In the genomic region with DNA sequence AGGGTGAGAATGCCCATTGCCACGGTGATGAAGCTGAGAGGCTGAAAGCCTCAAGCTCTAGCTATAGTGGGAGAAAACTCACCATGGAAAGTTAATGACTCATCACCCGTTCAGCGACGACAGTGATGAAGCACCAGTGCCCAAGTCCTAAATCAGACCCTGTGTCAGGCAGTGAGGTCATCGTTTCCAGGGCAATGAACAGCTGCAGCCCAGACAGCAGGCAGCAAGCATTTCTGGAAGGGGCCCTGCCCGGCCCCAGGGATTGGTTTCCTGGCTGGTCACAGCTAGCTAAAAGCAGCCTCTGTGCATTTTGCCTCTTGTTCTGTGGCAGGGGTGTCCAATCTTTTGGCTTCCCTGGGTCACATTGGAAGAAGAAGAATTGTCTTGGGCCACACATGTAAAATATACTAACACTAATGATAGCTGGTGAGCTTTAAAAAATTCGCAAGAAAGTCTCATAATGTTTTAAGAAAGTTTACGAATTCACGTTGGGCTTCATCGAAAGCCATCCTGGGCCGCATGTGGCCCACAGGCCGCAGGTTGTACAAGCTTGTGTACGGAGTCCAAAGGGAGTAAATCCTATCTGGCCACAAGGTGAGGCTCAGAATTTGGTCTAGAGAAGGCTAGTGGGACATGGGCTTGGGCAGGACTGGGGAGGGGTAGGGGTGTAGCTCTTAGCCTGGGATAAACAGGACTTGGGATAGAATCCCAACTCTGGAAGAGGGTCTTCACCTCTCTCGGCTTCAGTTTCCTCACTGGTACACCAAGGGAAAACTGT, we compare ENCODE assay signal across 8 cellular contexts. TPM values are rescaled to one million over a fixed set of nuclear protein-coding genes. Genes with fewer than 3 reads are reported as not detected.
DNase-seq lines count a peak whose midpoint lies in the region; ATAC-seq and TF ChIP-seq lines count a peak whose summit lies in the region.

No MANE protein-coding gene starts in this region.

- peaks cover 4% of the 10 kb centered on the region for H3K4me1 Mint-ChIP-seq in activated T-helper 17 cell treated with anti-CD3 and anti-CD28 coated beads, Interleukin-2, amount 50 U/mL, for 72 hours

- intact Hi-C loops in prostate gland (cut with DNase I) (no loop called here), aorta (cut with DNase I) (loop anchor here in 1 of 2 donors (2.0 kb wide), 1 partner anchor 40 kb away; the partner anchor contains the start of genes DERL2 and MIS12)

- H3K27ac ChIP-seq in prostate gland (no peak overlapping the region), aorta (ENCODE audit: low read depth in 1 of 2, low read length in 2 of 2) (peak overlapping the region; percentile 70 to 92)

- no peak for TF ChIP-seq POLR2A in prostate gland (IDR thresholded peaks at IDR 0.05)

- H3K36me3 Mint-ChIP-seq in activated T-helper 17 cell treated with anti-CD3 and anti-CD28 coated beads, Interleukin-2, amount 50 U/mL, for 72 hours (ENCODE audit: low read depth): peaks cover 89% of the 10 kb centered on the region

- 56% methylated on average over 14 of the region's 14 CpGs for WGBS in prostate gland
- 38 to 41% methylated on average over 14 of the region's 14 CpGs for WGBS in aorta, 2 donors

- in situ Hi-C loops in GM13977 (cut with MboI; ENCODE audit: low pct_unique_long_range_greater_than_20kb, low sequenced_read_pairs, unreplicated experiment): no loop called here

- H3K4me1 ChIP-seq in prostate gland (replicated peaks) (no peaks in the 10 kb centered on the region), aorta (ENCODE audit: control insufficient read depth in 1 of 2, insufficient read depth in 2 of 2, low read length in 2 of 2) (peaks cover 0 to 3% of the 10 kb centered on the region in 2 donors)

- H3K36me3 ChIP-seq in prostate gland (no peaks in the 10 kb centered on the region), aorta (ENCODE audit: control insufficient read depth in 1 of 2, insufficient read depth in 2 of 2, low read length in 1 of 2) (peaks cover 0 to 6% of the 10 kb centered on the region in 2 donors)

- H3K9me3 Mint-ChIP-seq in activated T-helper 17 cell treated with anti-CD3 and anti-CD28 coated beads, Interleukin-2, amount 50 U/mL, for 72 hours: no peaks in the 10 kb centered on the region

- H3K4me3 ChIP-seq in prostate gland (no peak overlapping the region), aorta (ENCODE audit: low read length in 2 of 2) (no peak overlapping the region)

- H3K27me3 Mint-ChIP-seq in activated T-helper 17 cell treated with anti-CD3 and anti-CD28 coated beads, Interleukin-2, amount 50 U/mL, for 72 hours: no peaks in the 10 kb centered on the region

- H3K27me3 ChIP-seq in prostate gland (replicated peaks; ENCODE audit: insufficient read depth): no peaks in the 10 kb centered on the region
- H3K27me3 ChIP-seq in aorta (ENCODE audit: control insufficient read depth in 1 of 2, insufficient read depth in 2 of 2, low read length in 1 of 2): no peaks in the 10 kb centered on the region

- H3K4me3 Mint-ChIP-seq in activated T-helper 17 cell treated with anti-CD3 and anti-CD28 coated beads, Interleukin-2, amount 50 U/mL, for 72 hours: no peak overlapping the region

- H3K9me3 ChIP-seq in prostate gland (no peaks in the 10 kb centered on the region), aorta (ENCODE audit: control insufficient read depth, low read length) (no peaks in the 10 kb centered on the region)

- TF ChIP-seq CTCF in GM13977 (IDR thresholded peaks at IDR 0.05; ENCODE audit: extremely low read depth, insufficient read depth, missing control alignments): no peak
- TF ChIP-seq CTCF in prostate gland (IDR thresholded peaks at IDR 0.05): no peak

- ATAC-seq in activated T-helper 17 cell treated with anti-CD3 and anti-CD28 coated beads, Interleukin-2, amount 50 U/mL, for 72 hours (replicated peaks): peak; percentile 99
- peak; percentile 90 for ATAC-seq in aorta (ENCODE audit: low FRiP score)
- no peak for ATAC-seq in HG03571 (IDR thresholded peaks at IDR 0.05; ENCODE audit: unreplicated experiment)

- DNase-seq in GM13977 (ENCODE audit: low spot score) (peak; percentile 67), NCI-H446 (lab: John Stamatoyannopoulos, UW) (peak; percentile 6 to 57), glomerular visceral epithelial cell (ENCODE audit: extremely low spot score) (peak; percentile 98), prostate gland (ENCODE audit: low spot score) (peak; percentile 12), aorta (peak; percentile 90 to 92), germinal center (ENCODE audit: low spot score) (no peak)

- peak overlapping the region; percentile 62 for H3K27ac Mint-ChIP-seq in activated T-helper 17 cell treated with anti-CD3 and anti-CD28 coated beads, Interleukin-2, amount 50 U/mL, for 72 hours

RNA-seq across cellular contexts. Expression of gene MIS12, which starts 40.6 kb away (rescaled TPM):
- 10 to 100 TPM; 24.1 to 33.9 TPM for total RNA-seq in activated T-helper 17 cell treated with anti-CD3 and anti-CD28 coated beads, Interleukin-2, amount 50 U/mL, for 72 hours
- total RNA-seq in prostate gland (10 to 100 TPM in 1 of 2 donors, 1 to 10 TPM in 1; 7.9 to 18.7 TPM), aorta (10 to 100 TPM; 14.6 to 16.1 TPM)
- polyA plus RNA-seq in aorta: 10 to 100 TPM in 1 of 2 donors, 1 to 10 TPM in 1; 7.3 to 11.2 TPM

RNA-seq across cellular contexts. Expression of gene DERL2, which starts 41.0 kb away (rescaled TPM):
- total RNA-seq in activated T-helper 17 cell treated with anti-CD3 and anti-CD28 coated beads, Interleukin-2, amount 50 U/mL, for 72 hours: 10 to 100 TPM; 58.3 to 69.6 TPM
- 10 to 100 TPM; 37.9 to 47.3 TPM for total RNA-seq in prostate gland
- 10 to 100 TPM; 47.3 to 57.5 TPM for total RNA-seq in aorta
- polyA plus RNA-seq in aorta: 10 to 100 TPM; 30.9 to 57.6 TPM

RNA-seq across cellular contexts. Expression of gene NLRP1, which starts 57.3 kb away (rescaled TPM):
- 100 to 1,000 TPM in 1 of 2 donors, 10 to 100 TPM in 1; 39.9 to 129 TPM for total RNA-seq in activated T-helper 17 cell treated with anti-CD3 and anti-CD28 coated beads, Interleukin-2, amount 50 U/mL, for 72 hours
- 10 to 100 TPM; 10.7 to 29.9 TPM for total RNA-seq in prostate gland
- 10 to 100 TPM; 35.2 to 82.2 TPM for total RNA-seq in aorta
- 10 to 100 TPM; 11.1 to 63.0 TPM for polyA plus RNA-seq in aorta

RNA-seq across cellular contexts. Expression of gene DHX33, which starts 58.2 kb away (rescaled TPM):
- 10 to 100 TPM; 16.2 to 43.8 TPM for total RNA-seq in activated T-helper 17 cell treated with anti-CD3 and anti-CD28 coated beads, Interleukin-2, amount 50 U/mL, for 72 hours
- 10 to 100 TPM; 11.9 to 13.2 TPM for total RNA-seq in prostate gland
- total RNA-seq in aorta: 10 to 100 TPM in 1 of 2 donors, 1 to 10 TPM in 1; 9.5 to 11.2 TPM
- 1 to 10 TPM; 2.9 to 5.7 TPM for polyA plus RNA-seq in aorta

Comparison
In these comparisons a context has a peak if more than half of its experiments do, and no peak if none do; other contexts are left out.
1. H3K27ac ChIP-seq: peak in aorta (2 of 2); none in prostate gland (0 of 2).